In the genomic region with DNA sequence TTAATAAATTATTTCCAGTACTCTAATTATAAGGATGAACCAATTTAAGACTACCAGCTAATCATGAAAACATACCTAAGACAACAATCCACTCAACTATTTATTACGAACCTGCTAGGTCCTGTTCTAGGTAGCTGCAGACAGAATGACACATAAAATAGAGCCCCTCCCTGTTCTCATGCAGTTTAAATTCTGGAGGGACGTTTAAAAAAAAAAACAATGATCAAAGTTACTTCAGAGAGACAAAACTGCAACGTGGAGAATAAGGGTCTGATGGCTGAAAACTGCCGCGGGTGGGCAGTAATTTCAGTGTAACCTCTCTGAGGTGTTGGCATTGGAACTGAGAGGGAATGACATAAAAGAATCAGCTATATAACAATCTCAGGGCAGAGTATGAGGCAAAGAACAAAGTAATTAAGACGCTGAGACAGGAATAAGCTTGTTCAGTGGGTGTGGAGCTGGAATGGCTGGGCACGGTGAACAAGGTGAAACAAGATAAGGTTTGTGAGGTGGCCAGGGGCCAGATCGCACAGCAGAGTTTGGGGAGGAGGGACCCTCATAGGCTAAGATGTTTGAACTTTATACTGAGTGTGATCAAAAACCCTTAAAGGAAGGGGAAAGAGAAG, we compare ENCODE assay signal across 1 cellular context.
TF ChIP-seq lines count a peak whose summit lies in the region.

No MANE protein-coding gene starts in this region.

TF ChIP-seq in K562, 482 proteins besides CTCF, POLR2A, EP300 and RAD21 (continued from another document):
- TF ChIP-seq, protein P1, sequence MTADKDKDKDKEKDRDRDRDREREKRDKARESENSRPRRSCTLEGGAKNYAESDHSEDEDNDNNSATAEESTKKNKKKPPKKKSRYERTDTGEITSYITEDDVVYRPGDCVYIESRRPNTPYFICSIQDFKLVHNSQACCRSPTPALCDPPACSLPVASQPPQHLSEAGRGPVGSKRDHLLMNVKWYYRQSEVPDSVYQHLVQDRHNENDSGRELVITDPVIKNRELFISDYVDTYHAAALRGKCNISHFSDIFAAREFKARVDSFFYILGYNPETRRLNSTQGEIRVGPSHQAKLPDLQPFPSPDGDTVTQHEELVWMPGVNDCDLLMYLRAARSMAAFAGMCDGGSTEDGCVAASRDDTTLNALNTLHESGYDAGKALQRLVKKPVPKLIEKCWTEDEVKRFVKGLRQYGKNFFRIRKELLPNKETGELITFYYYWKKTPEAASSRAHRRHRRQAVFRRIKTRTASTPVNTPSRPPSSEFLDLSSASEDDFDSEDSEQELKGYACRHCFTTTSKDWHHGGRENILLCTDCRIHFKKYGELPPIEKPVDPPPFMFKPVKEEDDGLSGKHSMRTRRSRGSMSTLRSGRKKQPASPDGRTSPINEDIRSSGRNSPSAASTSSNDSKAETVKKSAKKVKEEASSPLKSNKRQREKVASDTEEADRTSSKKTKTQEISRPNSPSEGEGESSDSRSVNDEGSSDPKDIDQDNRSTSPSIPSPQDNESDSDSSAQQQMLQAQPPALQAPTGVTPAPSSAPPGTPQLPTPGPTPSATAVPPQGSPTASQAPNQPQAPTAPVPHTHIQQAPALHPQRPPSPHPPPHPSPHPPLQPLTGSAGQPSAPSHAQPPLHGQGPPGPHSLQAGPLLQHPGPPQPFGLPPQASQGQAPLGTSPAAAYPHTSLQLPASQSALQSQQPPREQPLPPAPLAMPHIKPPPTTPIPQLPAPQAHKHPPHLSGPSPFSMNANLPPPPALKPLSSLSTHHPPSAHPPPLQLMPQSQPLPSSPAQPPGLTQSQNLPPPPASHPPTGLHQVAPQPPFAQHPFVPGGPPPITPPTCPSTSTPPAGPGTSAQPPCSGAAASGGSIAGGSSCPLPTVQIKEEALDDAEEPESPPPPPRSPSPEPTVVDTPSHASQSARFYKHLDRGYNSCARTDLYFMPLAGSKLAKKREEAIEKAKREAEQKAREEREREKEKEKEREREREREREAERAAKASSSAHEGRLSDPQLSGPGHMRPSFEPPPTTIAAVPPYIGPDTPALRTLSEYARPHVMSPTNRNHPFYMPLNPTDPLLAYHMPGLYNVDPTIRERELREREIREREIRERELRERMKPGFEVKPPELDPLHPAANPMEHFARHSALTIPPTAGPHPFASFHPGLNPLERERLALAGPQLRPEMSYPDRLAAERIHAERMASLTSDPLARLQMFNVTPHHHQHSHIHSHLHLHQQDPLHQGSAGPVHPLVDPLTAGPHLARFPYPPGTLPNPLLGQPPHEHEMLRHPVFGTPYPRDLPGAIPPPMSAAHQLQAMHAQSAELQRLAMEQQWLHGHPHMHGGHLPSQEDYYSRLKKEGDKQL (CRISPR knock-in tag; IDR thresholded peaks at IDR 0.05; ENCODE audit: borderline replicate concordance): no peak
- TF ChIP-seq MEF2A (IDR thresholded peaks at IDR 0.05; ENCODE audit: control insufficient read depth, low read depth, low read length): no peak
- TF ChIP-seq, protein P2, sequence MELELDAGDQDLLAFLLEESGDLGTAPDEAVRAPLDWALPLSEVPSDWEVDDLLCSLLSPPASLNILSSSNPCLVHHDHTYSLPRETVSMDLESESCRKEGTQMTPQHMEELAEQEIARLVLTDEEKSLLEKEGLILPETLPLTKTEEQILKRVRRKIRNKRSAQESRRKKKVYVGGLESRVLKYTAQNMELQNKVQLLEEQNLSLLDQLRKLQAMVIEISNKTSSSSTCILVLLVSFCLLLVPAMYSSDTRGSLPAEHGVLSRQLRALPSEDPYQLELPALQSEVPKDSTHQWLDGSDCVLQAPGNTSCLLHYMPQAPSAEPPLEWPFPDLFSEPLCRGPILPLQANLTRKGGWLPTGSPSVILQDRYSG (tag; conservative IDR thresholded peaks at IDR 0.05; ENCODE audit: low read depth): no peak
- no peak for TF ChIP-seq NFYB (IDR thresholded peaks at IDR 0.05; ENCODE audit: extremely low read depth, insufficient read length)
- TF ChIP-seq ARID1B (IDR thresholded peaks at IDR 0.05): peak; percentile 46; the same call in 1 of the 2 replicates
- TF ChIP-seq, protein P3, sequence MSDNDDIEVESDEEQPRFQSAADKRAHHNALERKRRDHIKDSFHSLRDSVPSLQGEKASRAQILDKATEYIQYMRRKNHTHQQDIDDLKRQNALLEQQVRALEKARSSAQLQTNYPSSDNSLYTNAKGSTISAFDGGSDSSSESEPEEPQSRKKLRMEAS (CRISPR knock-in tag; IDR thresholded peaks at IDR 0.05): no peak
- no peak for TF ChIP-seq KDM1A (IDR thresholded peaks at IDR 0.05)
- TF ChIP-seq CSDE1 (IDR thresholded peaks at IDR 0.05): 0 out of 4 replicates have a peak, but pooled peaks of 1 of the 2 experiments have one; percentile 11
- peak; percentile 33; the same call in 1 of the 2 replicates for TF ChIP-seq ZBTB7A (IDR thresholded peaks at IDR 0.05; ENCODE audit: borderline replicate concordance, control insufficient read depth, low read depth, low read length)
- TF ChIP-seq KDM5B (IDR thresholded peaks at IDR 0.05; ENCODE audit: insufficient replicate concordance, low read depth, low read length): no peak
- no peak for TF ChIP-seq PURB (CRISPR knock-in tag; IDR thresholded peaks at IDR 0.05; ENCODE audit: low read depth)
- TF ChIP-seq TAL1 (IDR thresholded peaks at IDR 0.05): 0 out of 2 replicates have a peak, but pooled peaks have one; percentile 20
- TF ChIP-seq THRAP3 (IDR thresholded peaks at IDR 0.05; ENCODE audit: borderline replicate concordance): no peak
- no peak for TF ChIP-seq ERF (CRISPR knock-in tag; IDR thresholded peaks at IDR 0.05)
- peak; percentile 59 for TF ChIP-seq CBFA2T3 (IDR thresholded peaks at IDR 0.05)
- TF ChIP-seq ZNF224 (CRISPR knock-in tag; IDR thresholded peaks at IDR 0.05): no peak
- TF ChIP-seq ZNF324 (CRISPR knock-in tag; IDR thresholded peaks at IDR 0.05): no peak
- no peak for TF ChIP-seq RBM17 (IDR thresholded peaks at IDR 0.05; ENCODE audit: borderline replicate concordance, low read depth, low read length)
- TF ChIP-seq NFXL1 (CRISPR knock-in tag; IDR thresholded peaks at IDR 0.05): no peak
- TF ChIP-seq LARP7 (IDR thresholded peaks at IDR 0.05): no peak
- TF ChIP-seq, protein P4, sequence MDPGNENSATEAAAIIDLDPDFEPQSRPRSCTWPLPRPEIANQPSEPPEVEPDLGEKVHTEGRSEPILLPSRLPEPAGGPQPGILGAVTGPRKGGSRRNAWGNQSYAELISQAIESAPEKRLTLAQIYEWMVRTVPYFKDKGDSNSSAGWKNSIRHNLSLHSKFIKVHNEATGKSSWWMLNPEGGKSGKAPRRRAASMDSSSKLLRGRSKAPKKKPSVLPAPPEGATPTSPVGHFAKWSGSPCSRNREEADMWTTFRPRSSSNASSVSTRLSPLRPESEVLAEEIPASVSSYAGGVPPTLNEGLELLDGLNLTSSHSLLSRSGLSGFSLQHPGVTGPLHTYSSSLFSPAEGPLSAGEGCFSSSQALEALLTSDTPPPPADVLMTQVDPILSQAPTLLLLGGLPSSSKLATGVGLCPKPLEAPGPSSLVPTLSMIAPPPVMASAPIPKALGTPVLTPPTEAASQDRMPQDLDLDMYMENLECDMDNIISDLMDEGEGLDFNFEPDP (CRISPR knock-in tag; IDR thresholded peaks at IDR 0.05): no peak
- peak; percentile 58 for TF ChIP-seq NFIC (IDR thresholded peaks at IDR 0.05)
- no peak for TF ChIP-seq BMI1 (IDR thresholded peaks at IDR 0.05; ENCODE audit: low read length)
- no peak for TF ChIP-seq ELF4 (CRISPR knock-in tag; IDR thresholded peaks at IDR 0.05)
- peak; percentile 34; the same call in 1 of the 2 replicates for TF ChIP-seq TEAD4 (IDR thresholded peaks at IDR 0.05; ENCODE audit: low read length)
- no peak for TF ChIP-seq TEAD4 (CRISPR knock-in tag; IDR thresholded peaks at IDR 0.05; ENCODE audit: borderline replicate concordance)
- TF ChIP-seq, protein P5, sequence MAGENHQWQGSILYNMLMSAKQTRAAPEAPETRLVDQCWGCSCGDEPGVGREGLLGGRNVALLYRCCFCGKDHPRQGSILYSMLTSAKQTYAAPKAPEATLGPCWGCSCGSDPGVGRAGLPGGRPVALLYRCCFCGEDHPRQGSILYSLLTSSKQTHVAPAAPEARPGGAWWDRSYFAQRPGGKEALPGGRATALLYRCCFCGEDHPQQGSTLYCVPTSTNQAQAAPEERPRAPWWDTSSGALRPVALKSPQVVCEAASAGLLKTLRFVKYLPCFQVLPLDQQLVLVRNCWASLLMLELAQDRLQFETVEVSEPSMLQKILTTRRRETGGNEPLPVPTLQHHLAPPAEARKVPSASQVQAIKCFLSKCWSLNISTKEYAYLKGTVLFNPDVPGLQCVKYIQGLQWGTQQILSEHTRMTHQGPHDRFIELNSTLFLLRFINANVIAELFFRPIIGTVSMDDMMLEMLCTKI (IDR thresholded peaks at IDR 0.05; ENCODE audit: partially characterized antibody): no peak
- TF ChIP-seq, protein P6, sequence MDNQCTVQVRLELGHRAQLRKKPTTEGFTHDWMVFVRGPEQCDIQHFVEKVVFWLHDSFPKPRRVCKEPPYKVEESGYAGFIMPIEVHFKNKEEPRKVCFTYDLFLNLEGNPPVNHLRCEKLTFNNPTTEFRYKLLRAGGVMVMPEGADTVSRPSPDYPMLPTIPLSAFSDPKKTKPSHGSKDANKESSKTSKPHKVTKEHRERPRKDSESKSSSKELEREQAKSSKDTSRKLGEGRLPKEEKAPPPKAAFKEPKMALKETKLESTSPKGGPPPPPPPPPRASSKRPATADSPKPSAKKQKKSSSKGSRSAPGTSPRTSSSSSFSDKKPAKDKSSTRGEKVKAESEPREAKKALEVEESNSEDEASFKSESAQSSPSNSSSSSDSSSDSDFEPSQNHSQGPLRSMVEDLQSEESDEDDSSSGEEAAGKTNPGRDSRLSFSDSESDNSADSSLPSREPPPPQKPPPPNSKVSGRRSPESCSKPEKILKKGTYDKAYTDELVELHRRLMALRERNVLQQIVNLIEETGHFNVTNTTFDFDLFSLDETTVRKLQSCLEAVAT (IDR thresholded peaks at IDR 0.05): no peak
- TF ChIP-seq HDAC8 (tag; IDR thresholded peaks at IDR 0.05): no peak
